1 cellular context compared by ENCODE assay signal in genomic region chr3:16834214-16834613, GRCh38.
TF ChIP-seq lines count a peak whose summit lies in the region.

No MANE protein-coding gene starts in this region.

TF ChIP-seq in HCT116, 20 proteins besides CTCF, POLR2A, EP300 and RAD21:
- TF ChIP-seq CBX3 (IDR thresholded peaks at IDR 0.05; ENCODE audit: low read depth) = no peak
- no peak for TF ChIP-seq JUND (IDR thresholded peaks at IDR 0.05)
- TF ChIP-seq EZH2phosphoT487 (IDR thresholded peaks at IDR 0.05; ENCODE audit: borderline replicate concordance) = no peak
- TF ChIP-seq SP1 (IDR thresholded peaks at IDR 0.05; ENCODE audit: low read depth) = no peak
- no peak for TF ChIP-seq POLR2AphosphoS5 (IDR thresholded peaks at IDR 0.05; ENCODE audit: low read depth, low read length)
- TF ChIP-seq SRF (IDR thresholded peaks at IDR 0.05; ENCODE audit: low read depth) = no peak
- TF ChIP-seq ZFX (IDR thresholded peaks at IDR 0.05) = no peak
- no peak for TF ChIP-seq ZBTB33 (IDR thresholded peaks at IDR 0.05; ENCODE audit: extremely low read depth, insufficient replicate concordance, low read length)
- no peak for TF ChIP-seq YY1 (IDR thresholded peaks at IDR 0.05; ENCODE audit: extremely low read depth, insufficient replicate concordance, low read depth, low read length)
- TF ChIP-seq SIN3A (IDR thresholded peaks at IDR 0.05; ENCODE audit: low read depth) = no peak
- TF ChIP-seq MAX (IDR thresholded peaks at IDR 0.05) = no peak
- TF ChIP-seq FOSL1 (IDR thresholded peaks at IDR 0.05; ENCODE audit: low read depth) = no peak
- no peak for TF ChIP-seq TCF7L2 (IDR thresholded peaks at IDR 0.05; ENCODE audit: borderline replicate concordance, extremely low read depth, insufficient read depth, insufficient read length)
- TF ChIP-seq EGR1 (IDR thresholded peaks at IDR 0.05; ENCODE audit: low read depth) = no peak
- no peak for TF ChIP-seq CEBPB (IDR thresholded peaks at IDR 0.05; ENCODE audit: low read depth)
- TF ChIP-seq, protein P1, sequence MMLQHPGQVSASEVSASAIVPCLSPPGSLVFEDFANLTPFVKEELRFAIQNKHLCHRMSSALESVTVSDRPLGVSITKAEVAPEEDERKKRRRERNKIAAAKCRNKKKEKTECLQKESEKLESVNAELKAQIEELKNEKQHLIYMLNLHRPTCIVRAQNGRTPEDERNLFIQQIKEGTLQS (IDR thresholded peaks at IDR 0.05) = no peak
